In the genomic region with DNA sequence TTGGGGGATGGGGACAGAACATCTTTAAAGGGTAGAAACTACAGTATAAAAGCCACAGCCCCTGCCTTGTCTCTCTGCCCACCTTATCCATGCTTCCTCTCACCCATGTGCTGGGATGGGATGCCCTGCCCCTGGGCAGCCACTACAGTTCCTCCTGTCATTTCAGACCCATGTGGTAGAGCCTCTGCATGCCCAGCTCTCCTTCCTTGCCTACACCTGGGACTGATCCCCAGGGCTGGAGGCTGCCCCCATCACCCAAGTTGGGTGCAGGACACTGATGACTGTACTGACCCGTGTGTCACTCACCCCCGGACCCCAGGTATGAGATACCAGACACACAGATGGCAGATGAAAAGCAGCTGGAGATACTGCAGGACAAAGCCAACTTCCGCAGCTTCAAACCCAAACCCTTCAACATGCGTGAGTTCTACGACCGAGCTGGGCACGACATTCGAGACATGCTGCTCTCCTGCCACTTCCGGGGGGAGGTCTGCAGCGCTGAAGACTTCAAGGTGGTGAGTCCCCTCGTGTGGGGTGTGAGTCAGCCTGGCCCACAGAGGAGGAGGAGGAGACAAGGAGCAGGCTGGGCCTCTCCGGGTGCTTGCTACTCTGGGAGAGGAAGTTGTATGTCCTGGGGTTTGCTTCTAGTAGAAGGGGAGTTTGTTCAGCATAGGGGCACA, we compare ENCODE assay signal across 7 cellular contexts. TPM values are rescaled to one million over a fixed set of nuclear protein-coding genes. Genes with fewer than 3 reads are reported as not detected.
DNase-seq lines count a peak whose midpoint lies in the region; ATAC-seq and FAIRE-seq lines count a peak whose summit lies in the region.
"Had no signal": no experiment of that assay in that cellular context is flagged by ENCODE, and none has a peak within 500 bp of the region (broad histone marks: within the 10 kb centered on the region; RNA-seq: fewer than 3 reads in every experiment).

No MANE protein-coding gene starts in this region.

- FAIRE-seq in urothelium cell line (lab: Jason Lieb, UNC) (no peak), frontal cortex (lab: Jason Lieb, UNC) (no peak)

- peak in 2 of 3 donors; percentile 23 to 26 for DNase-seq in right cardiac atrium
- DNase-seq in left cardiac atrium = no peak
- DNase-seq in effector CD8-positive, alpha-beta T cell (lab: John Stamatoyannopoulos, UW) = peak; percentile 41
- DNase-seq in urothelium cell line (ENCODE audit: low spot score) = no peak
- DNase-seq in frontal cortex (ENCODE audit: low spot score in 2 of 2) = no peak
- DNase-seq in cerebellar nuclear complex (lab: John Stamatoyannopoulos, UW) = no peak
- DNase-seq: ovary had no signal

- H3K27ac ChIP-seq in right cardiac atrium (ENCODE audit: low read length) = no peak overlapping the region
- H3K27ac ChIP-seq: ovary had no signal

- WGBS in right cardiac atrium = 74% methylated on average over 12 of the region's 12 CpGs

- no peaks in the 10 kb centered on the region for H3K9me3 ChIP-seq in right cardiac atrium (ENCODE audit: control insufficient read depth, low read length)
- H3K9me3 ChIP-seq: ovary had no signal

- no peak overlapping the region for H3K4me3 ChIP-seq in right cardiac atrium (ENCODE audit: low read length)
- H3K4me3 ChIP-seq: ovary had no signal

- ATAC-seq in right cardiac atrium (no peak), left cardiac atrium (no peak)

- intact Hi-C loops in right cardiac atrium (cut with DNase I) = loop anchor here (5.0 to 10.0 kb wide), 4 partner anchors 92 to 285 kb away; no protein-coding TSS in a partner anchor
- intact Hi-C loops in left cardiac atrium (cut with DNase I) = loop anchor here in 1 of 2 donors (5.0 kb wide), 1 partner anchor 92 kb away; no protein-coding TSS in a partner anchor

- H3K27me3 ChIP-seq in right cardiac atrium (ENCODE audit: control insufficient read depth, insufficient read depth) = no peaks in the 10 kb centered on the region
- H3K27me3 ChIP-seq: ovary had no signal

- no peaks in the 10 kb centered on the region for H3K4me1 ChIP-seq in right cardiac atrium (ENCODE audit: control insufficient read depth, insufficient read depth, low read length)

RNA-seq across cellular contexts. Expression of a gene that starts 2.2 kb away (rescaled TPM):
- total RNA-seq in right cardiac atrium (1 to 10 TPM; 1.3 to 4.5 (median 3.2) TPM), left cardiac atrium (1 to 10 TPM; 1.2 to 4.1 TPM), frontal cortex (15.5 TPM)
- polyA plus RNA-seq in right cardiac atrium = 2.0 TPM

RNA-seq across cellular contexts. Expression of a gene that starts 25.6 kb away (rescaled TPM):
- total RNA-seq in right cardiac atrium (10 to 100 TPM; 15.8 to 24.5 (median 19.7) TPM), left cardiac atrium (10 to 100 TPM; 18.3 to 27.7 TPM), frontal cortex (35.1 TPM)
- polyA plus RNA-seq in right cardiac atrium = 11.6 TPM

RNA-seq across cellular contexts. Expression of a gene that starts 34.3 kb away (rescaled TPM):
- 1 to 10 TPM; 3.2 to 8.2 (median 6.3) TPM for total RNA-seq in right cardiac atrium
- polyA plus RNA-seq in right cardiac atrium = 1.5 TPM
- total RNA-seq in left cardiac atrium = 10 to 100 TPM in 1 of 2 donors, 1 to 10 TPM in 1; 4.8 to 10.4 TPM
- 26.5 TPM for total RNA-seq in frontal cortex

RNA-seq across cellular contexts. Expression of a gene that starts 44.2 kb away (rescaled TPM):
- total RNA-seq in right cardiac atrium (10 to 100 TPM in 2 of 4 donors, 1 to 10 TPM in 2; 4.1 to 18.4 (median 9.6) TPM), left cardiac atrium (100 to 1,000 TPM in 1 of 2 donors, 10 to 100 TPM in 1; 88.6 to 150 TPM), frontal cortex (9.4 TPM)
- 24.6 TPM for polyA plus RNA-seq in right cardiac atrium

RNA-seq across cellular contexts. Expression of a gene that starts 52.5 kb away (rescaled TPM):
- 100 to 1,000 TPM; 141 to 203 (median 167) TPM for total RNA-seq in right cardiac atrium
- polyA plus RNA-seq in right cardiac atrium = 258 TPM
- total RNA-seq in left cardiac atrium = 100 to 1,000 TPM; 122 to 148 TPM
- total RNA-seq in frontal cortex = 11.0 TPM

Comparison
In these comparisons a context has a peak if more than half of its experiments do, and no peak if none do; other contexts are left out.
1. DNase-seq: peak in right cardiac atrium (2 of 3) and effector CD8-positive, alpha-beta T cell (single experiment); none in left cardiac atrium (single experiment), urothelium cell line (single experiment), frontal cortex (0 of 2) and cerebellar nuclear complex (0 of 2).